In the genomic region with DNA sequence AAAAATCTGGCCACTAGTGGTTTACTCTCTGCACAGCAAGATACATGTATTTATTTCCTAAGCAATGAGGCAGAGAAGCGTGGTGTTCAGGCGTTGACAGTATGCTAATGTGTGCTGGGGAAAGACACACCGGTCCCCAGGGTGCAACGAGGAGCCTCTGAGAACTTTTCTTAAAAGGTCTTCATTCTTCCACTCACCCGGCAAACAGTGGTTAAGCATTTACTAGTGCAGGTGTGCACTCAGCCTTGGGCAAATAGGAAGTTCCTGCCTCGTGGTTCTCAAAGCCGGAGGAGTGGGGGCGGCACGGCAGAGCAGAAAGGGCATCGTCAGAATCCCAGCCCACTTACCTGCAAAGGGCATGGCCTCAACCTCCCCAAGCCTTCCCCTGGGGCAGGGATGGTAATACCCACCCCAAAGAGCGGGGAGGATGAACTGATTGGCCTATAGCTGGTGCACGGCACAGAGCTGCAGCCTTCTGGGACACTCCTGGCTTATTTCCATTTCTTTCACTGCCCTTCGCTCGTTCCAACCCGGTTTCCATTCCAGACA, we compare ENCODE assay signal across 10 cellular contexts.
A peak's percentile ranks its signal among the peaks of the same experiment; 100 is the strongest.
DNase-seq lines count a peak whose midpoint lies in the region; ATAC-seq and TF ChIP-seq lines count a peak whose summit lies in the region.
"Had no signal": no experiment of that assay in that cellular context is flagged by ENCODE, and none has a peak within 500 bp of the region (broad histone marks: within the 10 kb centered on the region; RNA-seq: fewer than 3 reads in every experiment).

No MANE protein-coding gene starts in this region.

- peak overlapping the region; percentile 26 for H3K4me3 ChIP-seq in colonic mucosa
- H3K4me3 ChIP-seq in transverse colon, result peak overlapping the region in 3 of 4 donors; percentile 15 to 33 (median 24)

- POLR2A ChIA-PET in MCF 10A (lab: Yijun Ruan, JAX), result no interaction called here

- H3K36me3 Mint-ChIP-seq in MCF 10A (ENCODE audit: insufficient read depth, unreplicated experiment), result no peaks in the 10 kb centered on the region
- no peaks in the 10 kb centered on the region for H3K36me3 Mint-ChIP-seq in activated T-cell treated with anti-CD3 and anti-CD28 coated beads, Interleukin-2, amount 50 U/mL, for 4 hours (ENCODE audit: insufficient read depth)

- CTCF ChIA-PET in MCF 10A (lab: Yijun Ruan, JAX), result interaction anchor here (0.7 to 2.1 kb wide), 4 partner anchors 11 to 297 kb away, joined by 3 to 12 read pairs (median 6); no protein-coding TSS in a partner anchor

- no peaks in the 10 kb centered on the region for H3K27me3 Mint-ChIP-seq in MCF 10A (ENCODE audit: insufficient read depth, unreplicated experiment)
- H3K27me3 Mint-ChIP-seq in activated T-cell treated with anti-CD3 and anti-CD28 coated beads, Interleukin-2, amount 50 U/mL, for 4 hours (ENCODE audit: low read depth), result peaks cover 8% of the 10 kb centered on the region

- no peak for TF ChIP-seq EP300 in transverse colon (IDR thresholded peaks at IDR 0.05; ENCODE audit: low read depth)

- no TSS peak for BruUV-seq in MCF 10A (replicated peaks; lab: Mats Ljungman, UMichigan)

- in situ Hi-C loops in T47D (cut with HindIII; ENCODE audit: low pct_unique_long_range_greater_than_20kb, low sequenced_read_pairs) (no loop called here), transverse colon (cut with MboI; ENCODE audit: low pct_ligation_motif_present in 1 of 4, low pct_unique_long_range_greater_than_20kb in 1 of 4, low sequenced_read_pairs in 3 of 4) (no loop called here)

- peaks cover 8% of the 10 kb centered on the region for H3K4me1 Mint-ChIP-seq in MCF 10A (ENCODE audit: insufficient read depth, unreplicated experiment)
- H3K4me1 Mint-ChIP-seq in activated T-cell treated with anti-CD3 and anti-CD28 coated beads, Interleukin-2, amount 50 U/mL, for 4 hours (ENCODE audit: low read depth), result no peaks in the 10 kb centered on the region
- H3K4me1 Mint-ChIP-seq: activated naive CD8-positive, alpha-beta T cell treated with anti-CD3 and anti-CD28 coated beads, Interleukin-2, amount 50 U/mL, for 24 hours had no signal

- no peak for TF ChIP-seq POLR2A in transverse colon (IDR thresholded peaks at IDR 0.05)

- TF ChIP-seq CTCF in MCF 10A (IDR thresholded peaks at IDR 0.05; ENCODE audit: unreplicated experiment) (no peak), colonic mucosa (IDR thresholded peaks at IDR 0.05) (no peak), transverse colon (IDR thresholded peaks at IDR 0.05) (no peak)

- H3K4me1 ChIP-seq in colonic mucosa (peaks cover 3% of the 10 kb centered on the region), transverse colon (no peaks in the 10 kb centered on the region)

- H3K9me3 ChIP-seq in colonic mucosa (no peaks in the 10 kb centered on the region), transverse colon (no peaks in the 10 kb centered on the region)

- H3K9me3 Mint-ChIP-seq in MCF 10A (ENCODE audit: unreplicated experiment), result no peaks in the 10 kb centered on the region
- peaks cover 3% of the 10 kb centered on the region for H3K9me3 Mint-ChIP-seq in activated T-cell treated with anti-CD3 and anti-CD28 coated beads, Interleukin-2, amount 50 U/mL, for 4 hours

- ATAC-seq in HG03108 (IDR thresholded peaks at IDR 0.05; ENCODE audit: unreplicated experiment), result peak; percentile 97
- ATAC-seq in activated T-cell treated with anti-CD3 and anti-CD28 coated beads, Interleukin-2, amount 50 U/mL, for 4 hours, result no peak
- ATAC-seq in esophagus mucosa, result no peak
- ATAC-seq: activated naive CD8-positive, alpha-beta T cell treated with anti-CD3 and anti-CD28 coated beads, Interleukin-2, amount 50 U/mL, for 24 hours; left ventricle myocardium superior had no signal

- intact Hi-C loops in MCF 10A (cut with micrococcal nuclease), result loop anchor here (10.0 kb wide), 1 partner anchor 300 kb away; no protein-coding TSS in a partner anchor
- intact Hi-C loops in colonic mucosa (cut with DNase I), result loop anchor here (10.0 kb wide), 2 partner anchors 180 to 300 kb away; partner anchors contain the start of gene CTBP2
- intact Hi-C loops in transverse colon (cut with DNase I; ENCODE audit: low total_unique reads), result no loop called here

- H3K4me3 Mint-ChIP-seq in MCF 10A (ENCODE audit: unreplicated experiment), result no peak overlapping the region
- no peak overlapping the region for H3K4me3 Mint-ChIP-seq in activated T-cell treated with anti-CD3 and anti-CD28 coated beads, Interleukin-2, amount 50 U/mL, for 4 hours
- H3K4me3 Mint-ChIP-seq: activated naive CD8-positive, alpha-beta T cell treated with anti-CD3 and anti-CD28 coated beads, Interleukin-2, amount 50 U/mL, for 24 hours had no signal

- no peaks in the 10 kb centered on the region for H3K27me3 ChIP-seq in colonic mucosa
- H3K27me3 ChIP-seq in transverse colon, result no peaks in the 10 kb centered on the region

- peak overlapping the region; percentile 37 to 55 for H3K9ac ChIP-seq in colonic mucosa (ENCODE audit: low read depth in 2 of 2, low read length in 2 of 2)

- 37 to 58% methylated on average over 3 to 15 of the region's 15 CpGs for WGBS in transverse colon (ENCODE audit: low coverage in 1 of 2), 2 donors

- peak; percentile 13 to 67 for DNase-seq in T47D (ENCODE audit: low read depth in 1 of 2, low spot score in 1 of 2)
- DNase-seq in MCF 10A (ENCODE audit: unreplicated experiment), result no peak
- peak; percentile 78 for DNase-seq in colonic mucosa
- DNase-seq in transverse colon, result peak; percentile 43
- no peak for DNase-seq in activated T-cell treated with anti-CD3 and anti-CD28 coated beads, Interleukin-2, amount 50 U/mL, for 4 hours
- no peak for DNase-seq in activated CD4-positive, alpha-beta T cell treated with anti-CD3 and anti-CD28 coated beads, Interleukin-2, amount 50 U/mL, for 4 hours
- DNase-seq: activated naive CD8-positive, alpha-beta T cell treated with anti-CD3 and anti-CD28 coated beads, Interleukin-2, amount 50 U/mL, for 24 hours; left ventricle myocardium superior had no signal

- H3K27ac Mint-ChIP-seq in MCF 10A (ENCODE audit: low read depth, unreplicated experiment), result no peak overlapping the region
- H3K27ac Mint-ChIP-seq: activated naive CD8-positive, alpha-beta T cell treated with anti-CD3 and anti-CD28 coated beads, Interleukin-2, amount 50 U/mL, for 24 hours had no signal

- H3K36me3 ChIP-seq in colonic mucosa (no peaks in the 10 kb centered on the region), transverse colon (no peaks in the 10 kb centered on the region)

- no peak overlapping the region for H3K27ac ChIP-seq in colonic mucosa
- H3K27ac ChIP-seq in transverse colon, result peak overlapping the region in 3 of 4 donors; percentile 13 to 48 (median 47)

Comparison
In these comparisons a context has a peak if more than half of its experiments do, and no peak if none do; other contexts are left out.
1. DNase-seq: peak in T47D (2 of 2), colonic mucosa (single experiment) and transverse colon (single experiment); none in MCF 10A (single experiment), activated T-cell treated with anti-CD3 and anti-CD28 coated beads, Interleukin-2, amount 50 U/mL, for 4 hours (single experiment) and activated CD4-positive, alpha-beta T cell treated with anti-CD3 and anti-CD28 coated beads, Interleukin-2, amount 50 U/mL, for 4 hours (0 of 2).